In the genomic region with DNA sequence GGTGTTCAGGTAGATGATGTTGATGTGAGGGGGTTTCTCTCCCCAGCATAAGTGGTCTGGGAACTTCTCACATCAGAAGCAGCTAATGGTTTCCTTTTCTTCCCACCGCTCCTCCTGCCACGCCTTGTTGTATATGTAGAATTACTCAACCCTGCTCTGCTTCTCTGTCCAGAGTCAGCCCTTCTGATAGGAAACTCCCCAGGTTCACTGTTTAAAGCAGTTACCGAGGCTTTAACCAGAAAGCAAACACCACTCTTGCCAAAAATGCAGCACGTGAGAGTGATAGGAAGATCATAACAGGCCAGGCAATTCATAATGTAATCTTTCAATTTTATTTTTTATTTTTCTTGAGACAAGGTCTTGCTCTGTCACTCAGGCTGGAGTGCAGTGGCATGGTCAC, we compare ENCODE assay signal across 29 cellular contexts. TPM values are rescaled to one million over a fixed set of nuclear protein-coding genes. Genes with fewer than 3 reads are reported as not detected.
A peak's percentile ranks its signal among the peaks of the same experiment; 100 is the strongest.
DNase-seq lines count a peak whose midpoint lies in the region; ATAC-seq, FAIRE-seq and TF ChIP-seq lines count a peak whose summit lies in the region.
"Had no signal": no experiment of that assay in that cellular context is flagged by ENCODE, and none has a peak within 500 bp of the region (broad histone marks: within the 10 kb centered on the region; RNA-seq: fewer than 3 reads in every experiment).

No MANE protein-coding gene starts in this region.

- TF ChIP-seq CTCF in epithelial cell of esophagus (IDR thresholded peaks at IDR 0.05; ENCODE audit: insufficient read depth, low read depth, low read length, missing control alignments) (no peak), pancreas (IDR thresholded peaks at IDR 0.05) (no peak), nephron progenitor cell (IDR thresholded peaks at IDR 0.05) (no peak)

- WGBS in pancreas, 2 donors, result 10 to 12% methylated on average over 4 of the region's 4 CpGs

- H3K4me1 ChIP-seq in pancreas, result no peaks in the 10 kb centered on the region
- H3K4me1 ChIP-seq: foreskin keratinocyte, HAP-1 had no signal

- H3K9me3 ChIP-seq in pancreas, result no peaks in the 10 kb centered on the region
- H3K9me3 ChIP-seq: HAP-1 had no signal

- FAIRE-seq in GM12891 (lab: Jason Lieb, UNC) (peak; percentile 66), pancreas (lab: Jason Lieb, UNC) (no peak)
- FAIRE-seq: HTR-8/SVneo had no signal

- peaks cover 28% of the 10 kb centered on the region for H3K27me3 Mint-ChIP-seq in nephron progenitor cell (ENCODE audit: low read depth, poor library complexity)
- H3K27me3 Mint-ChIP-seq: stimulated activated naive B cell treated with anti-CD40 and anti-IgM and Interleukin-4, amounts not matched to agents 10 μg/mL and 1 μg/mL and 100 μg/mL, for 72 hours had no signal

- in situ Hi-C loops in Caki2 (cut with HindIII; ENCODE audit: low pct_unique_long_range_greater_than_20kb, low sequenced_read_pairs), result no loop called here

- no peaks in the 10 kb centered on the region for H3K36me3 Mint-ChIP-seq in nephron progenitor cell (ENCODE audit: low read depth)
- H3K36me3 Mint-ChIP-seq: activated naive CD8-positive, alpha-beta T cell treated with anti-CD3 and anti-CD28 coated beads, Interleukin-2, amount 10 ng/mL, durations not matched to agents 7 days and 5 days; brain; stimulated activated naive B cell treated with anti-CD40 and anti-IgM and Interleukin-4, amounts not matched to agents 10 μg/mL and 1 μg/mL and 100 μg/mL, for 72 hours had no signal

- H3K4me1 Mint-ChIP-seq in nephron progenitor cell, result peaks cover 69% of the 10 kb centered on the region

- H3K27ac ChIP-seq in pancreas, result no peak overlapping the region
- H3K27ac ChIP-seq: epithelial cell of prostate, foreskin keratinocyte had no signal

- TF ChIP-seq POLR2A in GM12891 (IDR thresholded peaks at IDR 0.05; ENCODE audit: low read depth, low read length), result no peak

- H3K4me3 ChIP-seq in epithelial cell of esophagus (ENCODE audit: low read length), result no peak overlapping the region
- H3K4me3 ChIP-seq in pancreas, result no peak overlapping the region
- H3K4me3 ChIP-seq: HAP-1 had no signal

- DNase-seq in Caki2 (ENCODE audit: low read depth) (peak; percentile 62), GM12891 (ENCODE audit: insufficient read length, low spot score) (no peak), epithelial cell of esophagus (ENCODE audit: low read depth) (peak; percentile 10), pancreas (peak in 1 of 6 donors; percentile 49), nephron progenitor cell (no peak), NCI-H2227 (lab: John Stamatoyannopoulos, UW; ENCODE audit: unreplicated experiment) (no peak)
- DNase-seq: activated CD4-positive, alpha-beta T cell treated with anti-CD3 and anti-CD28 coated beads for 48 hours; activated naive CD8-positive, alpha-beta T cell treated with anti-CD3 and anti-CD28 coated beads, Interleukin-2, amount 10 ng/mL, durations not matched to agents 7 days and 5 days; foreskin keratinocyte; mesendoderm; NCI-H1417 treated with DMSO at 0.1 percent for 48 hours; OCI-M1; SHP77; stimulated activated CD4-positive, alpha-beta T cell treated with anti-CD3 and anti-CD28 coated beads, Interleukin-2, amount 100 ng/mL, for 24 hours; stimulated activated naive B cell treated with anti-CD40 and anti-IgM and Interleukin-4, amounts not matched to agents 10 μg/mL and 1 μg/mL and 100 μg/mL, for 72 hours; T-helper 1 cell had no signal

- no peaks in the 10 kb centered on the region for H3K9me3 Mint-ChIP-seq in nephron progenitor cell
- H3K9me3 Mint-ChIP-seq: activated naive CD8-positive, alpha-beta T cell treated with anti-CD3 and anti-CD28 coated beads, Interleukin-2, amount 10 ng/mL, durations not matched to agents 7 days and 5 days; activated T-helper 1 cell treated with anti-CD3 and anti-CD28 coated beads, Interleukin-12 subunit alpha, Interleukin-12 subunit beta, Interleukin-2, Interleukin-4 antibody, amounts not matched to agents 30 ng/mL and 10 ng/mL and 1 ng/mL, durations not matched to agents 14 hours and 24 hours and 36 hours; brain; nephron; stimulated activated naive B cell treated with anti-CD40 and anti-IgM and Interleukin-4, amounts not matched to agents 10 μg/mL and 1 μg/mL and 100 μg/mL, for 72 hours had no signal

- intact Hi-C loops in pancreas (cut with DNase I), result no loop called here

- no peak overlapping the region for H3K27ac Mint-ChIP-seq in nephron progenitor cell
- H3K27ac Mint-ChIP-seq: activated naive CD8-positive, alpha-beta T cell treated with anti-CD3 and anti-CD28 coated beads, Interleukin-2, amount 10 ng/mL, durations not matched to agents 7 days and 5 days; activated T-helper 1 cell treated with anti-CD3 and anti-CD28 coated beads, Interleukin-12 subunit alpha, Interleukin-12 subunit beta, Interleukin-2, Interleukin-4 antibody, amounts not matched to agents 30 ng/mL and 10 ng/mL and 1 ng/mL, durations not matched to agents 14 hours and 24 hours and 36 hours; brain; stimulated activated naive B cell treated with anti-CD40 and anti-IgM and Interleukin-4, amounts not matched to agents 10 μg/mL and 1 μg/mL and 100 μg/mL, for 72 hours had no signal

- ATAC-seq in pancreas (peak; percentile 74 to 92 (median 82)), GM18858 (IDR thresholded peaks at IDR 0.05; ENCODE audit: unreplicated experiment) (no peak)
- ATAC-seq: foreskin keratinocyte; stimulated activated naive B cell treated with anti-CD40 and anti-IgM and Interleukin-4, amounts not matched to agents 10 μg/mL and 1 μg/mL and 100 μg/mL, for 72 hours had no signal

- no peaks in the 10 kb centered on the region for H3K27me3 ChIP-seq in pancreas
- H3K27me3 ChIP-seq: foreskin keratinocyte had no signal

- no peak overlapping the region for H3K4me3 Mint-ChIP-seq in nephron progenitor cell
- H3K4me3 Mint-ChIP-seq: activated naive CD8-positive, alpha-beta T cell treated with anti-CD3 and anti-CD28 coated beads, Interleukin-2, amount 10 ng/mL, durations not matched to agents 7 days and 5 days; activated T-helper 1 cell treated with anti-CD3 and anti-CD28 coated beads, Interleukin-12 subunit alpha, Interleukin-12 subunit beta, Interleukin-2, Interleukin-4 antibody, amounts not matched to agents 30 ng/mL and 10 ng/mL and 1 ng/mL, durations not matched to agents 14 hours and 24 hours and 36 hours; brain; nephron; stimulated activated naive B cell treated with anti-CD40 and anti-IgM and Interleukin-4, amounts not matched to agents 10 μg/mL and 1 μg/mL and 100 μg/mL, for 72 hours had no signal

- H3K36me3 ChIP-seq in pancreas, result no peaks in the 10 kb centered on the region
- H3K36me3 ChIP-seq: HAP-1 had no signal

TF ChIP-seq in GM12891, 5 proteins besides CTCF, POLR2A, EP300 and RAD21:
- TF ChIP-seq POLR2AphosphoS5 (IDR thresholded peaks at IDR 0.05; ENCODE audit: low read depth, low read length), result no peak
- no peak for TF ChIP-seq POU2F2 (IDR thresholded peaks at IDR 0.05; ENCODE audit: low read depth, low read length)
- TF ChIP-seq PAX5 (IDR thresholded peaks at IDR 0.05; ENCODE audit: insufficient read depth, low read length, severe bottlenecking), result no peak
- no peak for TF ChIP-seq TAF1 (IDR thresholded peaks at IDR 0.05; ENCODE audit: low read depth, low read length)
- no peak for TF ChIP-seq SPI1 (IDR thresholded peaks at IDR 0.05; ENCODE audit: low read depth, low read length)
TF ChIP-seq in GM12891: peak in this region for 0.

RNA-seq across cellular contexts. Expression of a gene that starts 10.5 kb away (rescaled TPM):
- not detected in 2 replicates for total RNA-seq in Caki2 (2014; rRNA removed; shearing (Covaris generic); ENCODE audit: low replicate concordance)
- not detected for polyA plus RNA-seq in GM12891 (2012; ENCODE audit: low read depth, missing spikeins)
- total RNA-seq in pancreas, result not detected
- polyA plus RNA-seq in pancreas, result not detected
- total RNA-seq: activated naive CD8-positive, alpha-beta T cell treated with anti-CD3 and anti-CD28 coated beads, Interleukin-2, amount 10 ng/mL, durations not matched to agents 7 days and 5 days; activated T-helper 1 cell treated with anti-CD3 and anti-CD28 coated beads, Interleukin-12 subunit alpha, Interleukin-12 subunit beta, Interleukin-2, Interleukin-4 antibody, amounts not matched to agents 30 ng/mL and 10 ng/mL and 1 ng/mL, durations not matched to agents 14 hours and 24 hours and 36 hours; Daoy; dermis microvascular lymphatic vessel endothelial cell; foreskin keratinocyte; kidney epithelial cell; posterior vena cava; skeletal muscle tissue had no signal
- polyA plus RNA-seq: foreskin keratinocyte, thymus had no signal

Comparison
In these comparisons a context has a peak if more than half of its experiments do, and no peak if none do; other contexts are left out.
1. DNase-seq: peak in Caki2 (single experiment) and epithelial cell of esophagus (single experiment); none in GM12891 (single experiment), nephron progenitor cell (single experiment) and NCI-H2227 (single experiment).